In the genomic region with DNA sequence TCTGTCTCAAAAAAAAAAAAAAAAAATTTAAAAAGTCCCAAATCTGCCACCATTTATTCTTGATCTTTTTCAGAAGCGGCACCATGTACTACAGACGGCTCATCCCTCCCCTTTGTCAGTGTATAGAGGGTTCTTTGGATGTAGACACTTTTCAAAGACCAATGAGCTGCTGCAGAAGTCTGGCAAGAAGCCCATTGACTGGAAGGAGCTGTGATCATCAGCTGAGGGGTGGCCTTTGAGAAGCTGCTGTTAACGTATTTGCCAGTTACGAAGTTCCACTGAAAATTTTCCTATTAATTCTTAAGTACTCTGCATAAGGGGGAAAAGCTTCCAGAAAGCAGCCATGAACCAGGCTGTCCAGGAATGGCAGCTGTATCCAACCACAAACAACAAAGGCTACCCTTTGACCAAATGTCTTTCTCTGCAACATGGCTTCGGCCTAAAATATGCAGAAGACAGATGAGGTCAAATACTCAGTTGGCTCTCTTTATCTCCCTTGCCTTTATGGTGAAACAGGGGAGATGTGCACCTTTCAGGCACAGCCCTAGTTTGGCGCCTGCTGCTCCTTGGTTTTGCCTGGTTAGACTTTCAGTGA, we compare ENCODE assay signal across 11 cellular contexts. TPM values are rescaled to one million over a fixed set of nuclear protein-coding genes. Genes with fewer than 3 reads are reported as not detected.
A peak's percentile ranks its signal among the peaks of the same experiment; 100 is the strongest.
DNase-seq lines count a peak whose midpoint lies in the region; ATAC-seq and TF ChIP-seq lines count a peak whose summit lies in the region.
"Had no signal": no experiment of that assay in that cellular context is flagged by ENCODE, and none has a peak within 500 bp of the region (broad histone marks: within the 10 kb centered on the region; RNA-seq: fewer than 3 reads in every experiment).

No MANE protein-coding gene starts in this region.

- no peak for DNase-seq in heart right ventricle
- DNase-seq in Right ventricle myocardium inferior (ENCODE audit: missing footprints): no peak
- DNase-seq in A172 (ENCODE audit: low spot score): no peak
- DNase-seq in CD14-positive monocyte (ENCODE audit: low spot score): no peak
- no peak for DNase-seq in H4 (ENCODE audit: low spot score)
- DNase-seq: NCI-H748 treated with DMSO at 0.1 percent for 48 hours had no signal

- peaks cover 24% of the 10 kb centered on the region for H3K4me1 Mint-ChIP-seq in dendritic cell treated with granulocyte-macrophage colony-stimulating factor and Interleukin-4, amounts not matched to agents 40 ng/mL and 50 ng/mL, for 4 days (ENCODE audit: low read depth)
- H3K4me1 Mint-ChIP-seq in nephron (peaks cover 39% of the 10 kb centered on the region), CD14-positive monocyte (peaks cover 10% of the 10 kb centered on the region)

- ATAC-seq in heart right ventricle (no peak), Right ventricle myocardium inferior (no peak), HG03460 (IDR thresholded peaks at IDR 0.05; ENCODE audit: unreplicated experiment) (no peak)
- ATAC-seq: activated naive CD4-positive, alpha-beta T cell treated with anti-CD3 and anti-CD28 coated beads, Interleukin-2, amount 50 U/mL, for 72 hours had no signal

- no peak overlapping the region for H3K4me3 ChIP-seq in heart right ventricle

- peak overlapping the region; percentile 86 to 99 (median 96) for H3K27ac ChIP-seq in heart right ventricle
- H3K27ac ChIP-seq: C4-2B had no signal

- no peaks in the 10 kb centered on the region for H3K9me3 Mint-ChIP-seq in dendritic cell treated with granulocyte-macrophage colony-stimulating factor and Interleukin-4, amounts not matched to agents 40 ng/mL and 50 ng/mL, for 4 days
- H3K9me3 Mint-ChIP-seq in nephron (no peaks in the 10 kb centered on the region), CD14-positive monocyte (peaks cover 0 to 1% (median 0%) of the 10 kb centered on the region in 7 donors)
- H3K9me3 Mint-ChIP-seq: activated naive CD4-positive, alpha-beta T cell treated with anti-CD3 and anti-CD28 coated beads, Interleukin-2, amount 50 U/mL, for 72 hours had no signal

- intact Hi-C loops in heart right ventricle (cut with DNase I): loop anchor here in 6 of 10 donors (2.0 to 10.0 kb wide), 6 partner anchors 42 to 275 kb away; no protein-coding TSS in a partner anchor
- intact Hi-C loops in Right ventricle myocardium inferior (cut with DNase I): loop anchor here (2.0 kb wide), 1 partner anchor 45 kb away; no protein-coding TSS in a partner anchor
- intact Hi-C loops in dendritic cell treated with granulocyte-macrophage colony-stimulating factor and Interleukin-4, amounts not matched to agents 40 ng/mL and 50 ng/mL, for 4 days (cut with micrococcal nuclease): no loop called here
- intact Hi-C loops in CD14-positive monocyte (cut with micrococcal nuclease): loop anchor here (5.0 kb wide), 2 partner anchors 282 to 287 kb away; no protein-coding TSS in a partner anchor

- no peaks in the 10 kb centered on the region for H3K27me3 ChIP-seq in heart right ventricle

- H3K27me3 Mint-ChIP-seq in dendritic cell treated with granulocyte-macrophage colony-stimulating factor and Interleukin-4, amounts not matched to agents 40 ng/mL and 50 ng/mL, for 4 days: no peaks in the 10 kb centered on the region
- no peaks in the 10 kb centered on the region for H3K27me3 Mint-ChIP-seq in nephron (ENCODE audit: low read depth)
- peaks cover 0 to 2% (median 1%) of the 10 kb centered on the region in 3 donors for H3K27me3 Mint-ChIP-seq in CD14-positive monocyte (ENCODE audit: low read depth in 3 of 3)

- H3K36me3 Mint-ChIP-seq in dendritic cell treated with granulocyte-macrophage colony-stimulating factor and Interleukin-4, amounts not matched to agents 40 ng/mL and 50 ng/mL, for 4 days (ENCODE audit: low read depth): peaks cover 25% of the 10 kb centered on the region
- H3K36me3 Mint-ChIP-seq in nephron (ENCODE audit: low read depth): peaks cover 46% of the 10 kb centered on the region
- peaks cover 19 to 22% of the 10 kb centered on the region in 2 donors for H3K36me3 Mint-ChIP-seq in CD14-positive monocyte

- WGBS in heart right ventricle, 2 donors: 87 to 90% methylated on average over 6 of the region's 6 CpGs

- peaks cover 0 to 51% (median 27%) of the 10 kb centered on the region in 9 donors for H3K36me3 ChIP-seq in heart right ventricle

- no peak overlapping the region for H3K4me3 Mint-ChIP-seq in dendritic cell treated with granulocyte-macrophage colony-stimulating factor and Interleukin-4, amounts not matched to agents 40 ng/mL and 50 ng/mL, for 4 days
- H3K4me3 Mint-ChIP-seq in nephron: peak overlapping the region; percentile 9 to 88 (median 85)
- H3K4me3 Mint-ChIP-seq in CD14-positive monocyte: no peak overlapping the region

- H3K9me3 ChIP-seq in heart right ventricle: no peaks in the 10 kb centered on the region

- peaks cover 2 to 48% (median 35%) of the 10 kb centered on the region in 9 donors for H3K4me1 ChIP-seq in heart right ventricle

- TF ChIP-seq CTCF in heart right ventricle (IDR thresholded peaks at IDR 0.05) (no peak), nephron (IDR thresholded peaks at IDR 0.05; ENCODE audit: unreplicated experiment in 3 of 3) (no peak), CD14-positive monocyte (IDR thresholded peaks at IDR 0.05) (no peak)

- H3K27ac Mint-ChIP-seq in dendritic cell treated with granulocyte-macrophage colony-stimulating factor and Interleukin-4, amounts not matched to agents 40 ng/mL and 50 ng/mL, for 4 days: peak overlapping the region; percentile 87
- H3K27ac Mint-ChIP-seq in nephron (peak overlapping the region; percentile 95 to 99 (median 96)), CD14-positive monocyte (peak overlapping the region in 1 of 7 donors; percentile 0)

RNA-seq across cellular contexts. Expression of gene ACACB, which starts 6.5 kb away (rescaled TPM):
- total RNA-seq in heart right ventricle: 100 to 1,000 TPM in 6 of 10 donors, 10 to 100 TPM in 4; 69.7 to 241 (median 107) TPM
- polyA plus RNA-seq in heart right ventricle: 100 to 1,000 TPM in 1 of 2 donors, 10 to 100 TPM in 1; 12.8 to 193 TPM
- 150 TPM for total RNA-seq in Right ventricle myocardium inferior
- 3.2 and 5.7 TPM in 2 replicates for total RNA-seq in A172 (2014; rRNA removed; shearing (Covaris generic))
- polyA plus RNA-seq in CD14-positive monocyte: 1 to 10 TPM in 1 of 2 donors, under 1 TPM in 1; 0.14 to 1.9 TPM
- 1.6 and 2.2 TPM in 2 replicates for total RNA-seq in H4 (2014; rRNA removed; shearing (Covaris generic))

RNA-seq across cellular contexts. Expression of gene UNG, which starts 12.5 kb away (rescaled TPM):
- total RNA-seq in heart right ventricle (10 to 100 TPM; 21.6 to 37.3 (median 27.8) TPM), Right ventricle myocardium inferior (26.9 TPM)
- polyA plus RNA-seq in heart right ventricle (10 to 100 TPM; 14.2 to 17.0 TPM), CD14-positive monocyte (1 to 10 TPM; 2.0 to 2.1 TPM)
- 60.1 and 112 TPM in 2 replicates for total RNA-seq in A172 (2014; rRNA removed; shearing (Covaris generic))
- total RNA-seq in H4 (2014; rRNA removed; shearing (Covaris generic)): 57.7 and 58.0 TPM in 2 replicates

RNA-seq across cellular contexts. Expression of gene ALKBH2, which starts 16.6 kb away (rescaled TPM):
- total RNA-seq in heart right ventricle (10 to 100 TPM in 1 of 10 donors, 1 to 10 TPM in 9; 5.4 to 11.7 (median 7.1) TPM), Right ventricle myocardium inferior (7.7 TPM)
- polyA plus RNA-seq in heart right ventricle (10 to 100 TPM; 19.4 to 20.6 TPM), CD14-positive monocyte (1 to 10 TPM; 3.7 to 4.5 TPM)
- total RNA-seq in A172 (2014; rRNA removed; shearing (Covaris generic)): 21.6 and 28.9 TPM in 2 replicates
- total RNA-seq in H4 (2014; rRNA removed; shearing (Covaris generic)): 18.1 and 19.5 TPM in 2 replicates

RNA-seq across cellular contexts. Expression of gene USP30, which starts 57.5 kb away (rescaled TPM):
- total RNA-seq in heart right ventricle (10 to 100 TPM in 8 of 10 donors, 1 to 10 TPM in 2; 8.8 to 22.2 (median 13.1) TPM), Right ventricle myocardium inferior (13.5 TPM)
- polyA plus RNA-seq in heart right ventricle (10 to 100 TPM in 1 of 2 donors, 1 to 10 TPM in 1; 4.8 to 10.5 TPM), CD14-positive monocyte (1 to 10 TPM; 4.5 to 8.2 TPM)
- 8.8 and 14.1 TPM in 2 replicates for total RNA-seq in A172 (2014; rRNA removed; shearing (Covaris generic))
- total RNA-seq in H4 (2014; rRNA removed; shearing (Covaris generic)): 10.2 and 11.7 TPM in 2 replicates

Comparison
In these comparisons a context has a peak if more than half of its experiments do, and no peak if none do; other contexts are left out.
1. H3K4me3 Mint-ChIP-seq: peak in nephron (3 of 3); none in dendritic cell treated with granulocyte-macrophage colony-stimulating factor and Interleukin-4, amounts not matched to agents 40 ng/mL and 50 ng/mL, for 4 days (single experiment) and CD14-positive monocyte (0 of 2).
2. RNA of gene ACACB, which starts 6.5 kb away (total RNA-seq): 150 TPM in Right ventricle myocardium inferior (single experiment) and 69.7 to 241 TPM in heart right ventricle; 3.2 to 5.7 TPM in A172 and 1.6 to 2.2 TPM in H4; every median in the first group is over 10 times any median in the second.